In the genomic region with DNA sequence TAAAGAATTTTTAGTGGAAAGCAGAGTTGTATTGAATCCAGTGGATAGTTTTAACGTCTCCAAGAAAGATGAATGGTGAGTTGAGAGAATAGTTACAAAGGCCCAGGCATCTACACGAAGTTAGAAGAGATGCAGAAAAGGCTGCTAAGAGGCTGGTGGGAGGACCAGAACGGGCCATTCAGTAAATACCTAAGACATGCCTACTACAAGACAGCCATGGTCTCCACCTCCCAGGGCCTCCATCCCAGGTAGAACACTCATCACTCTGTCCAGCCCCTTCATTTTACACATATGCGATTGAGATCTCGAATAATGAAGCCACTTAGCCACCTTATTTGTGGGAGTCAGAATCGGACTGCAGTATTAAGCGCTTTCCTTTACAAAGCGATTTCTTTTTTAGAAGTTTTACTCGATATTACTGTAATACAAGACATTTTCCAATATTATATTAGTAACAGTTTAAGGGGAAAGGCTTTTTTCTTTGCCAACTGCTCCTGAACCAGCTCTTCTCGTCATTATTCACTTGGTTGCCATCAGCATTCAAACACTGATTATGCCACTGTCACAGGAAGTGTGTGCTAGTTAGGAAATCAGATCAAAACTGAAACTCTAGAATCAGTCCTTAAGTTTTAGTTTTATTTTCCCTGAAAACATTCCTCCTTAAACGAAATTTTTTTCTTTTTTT, we compare ENCODE assay signal across 8 cellular contexts. TPM values are rescaled to one million over a fixed set of nuclear protein-coding genes. Genes with fewer than 3 reads are reported as not detected.
DNase-seq lines count a peak whose midpoint lies in the region; ATAC-seq, FAIRE-seq and TF ChIP-seq lines count a peak whose summit lies in the region.

No MANE protein-coding gene starts in this region.

- no peak overlapping the region for H4K8ac ChIP-seq in mesenchymal stem cell (ENCODE audit: low read length)

- CTCF ChIA-PET in A549 (lab: Yijun Ruan, JAX) = interaction anchor here (1.2 to 1.3 kb wide), 2 partner anchors 37 to 48 kb away, joined by 3 to 4 read pairs; no protein-coding TSS in a partner anchor

- H3K4me3 ChIP-seq in A549 = peak overlapping the region; percentile 84
- peak overlapping the region; percentile 91 for H3K4me3 ChIP-seq in astrocyte of the cerebellum (ENCODE audit: low read depth, low read length)
- H3K4me3 ChIP-seq in mesenchymal stem cell (ENCODE audit: insufficient read depth in 1 of 2, low read depth in 1 of 2, low read length in 2 of 2) = peak overlapping the region in 1 of 2 experiments; percentile 88

- TF ChIP-seq POLR2A in A549 (IDR thresholded peaks at IDR 0.05; ENCODE audit: low read length) = no peak

- WGBS in A549 (ENCODE audit: missing lambda C conversion rate) = 83% methylated on average over 11 of the region's 11 CpGs
- 89% methylated on average over 9 of the region's 11 CpGs for WGBS in mesenchymal stem cell

- DNase-seq in A549 (ENCODE audit: low read depth in 1 of 2, low spot score in 1 of 2) (no peak), astrocyte of the cerebellum (ENCODE audit: low read depth) (no peak), mesenchymal stem cell (peak; percentile 44), H4 (ENCODE audit: low spot score) (no peak), NCI-H2107 (lab: John Stamatoyannopoulos, UW) (no peak), NCI-H510A (lab: John Stamatoyannopoulos, UW) (no peak)

- H3K27me3 Mint-ChIP-seq in IgD-negative memory B cell = no peaks in the 10 kb centered on the region

- no peak for TF ChIP-seq CTCF in A549 (IDR thresholded peaks at IDR 0.05)
- TF ChIP-seq CTCF in astrocyte of the cerebellum (IDR thresholded peaks at IDR 0.05; ENCODE audit: low read depth, low read length, missing control alignments) = no peak

- no peaks in the 10 kb centered on the region for H3K27me3 ChIP-seq in mesenchymal stem cell (ENCODE audit: control insufficient read depth in 1 of 2, insufficient read depth in 1 of 2, low read length in 2 of 2)

- H3K9me3 Mint-ChIP-seq in IgD-negative memory B cell = no peaks in the 10 kb centered on the region

- H2BK5ac ChIP-seq in mesenchymal stem cell (ENCODE audit: low read depth, low read length, poor library complexity, severe bottlenecking) = no peak overlapping the region

- no peak for FAIRE-seq in A549 (lab: Jason Lieb, UNC)

- no peak overlapping the region for H4K91ac ChIP-seq in mesenchymal stem cell (ENCODE audit: low read length)

- POLR2A ChIA-PET in A549 (lab: Yijun Ruan, JAX) = no interaction called here

- no peak overlapping the region for H2AK5ac ChIP-seq in mesenchymal stem cell (ENCODE audit: low read length, severe bottlenecking)

- H2AFZ ChIP-seq in mesenchymal stem cell (ENCODE audit: low read depth, low read length) = no peak overlapping the region

- H3K4me2 ChIP-seq in A549 (peak overlapping the region; percentile 79), mesenchymal stem cell (ENCODE audit: low read length, poor library complexity, severe bottlenecking) (peak overlapping the region; percentile 3)

- no peak overlapping the region for H2BK120ac ChIP-seq in mesenchymal stem cell (ENCODE audit: low read depth, low read length)

- H2BK15ac ChIP-seq in mesenchymal stem cell (ENCODE audit: low read depth, poor library complexity, severe bottlenecking) = no peak overlapping the region

- no peaks in the 10 kb centered on the region for H3K9me3 ChIP-seq in A549
- no peaks in the 10 kb centered on the region for H3K9me3 ChIP-seq in mesenchymal stem cell (ENCODE audit: control insufficient read depth, low read length)

- in situ Hi-C loops in astrocyte of the cerebellum (cut with HindIII; ENCODE audit: low sequenced_read_pairs) = no loop called here

- no peak overlapping the region for H3K18ac ChIP-seq in mesenchymal stem cell (ENCODE audit: low read depth in 1 of 2, low read length in 2 of 2)

- H2BK12ac ChIP-seq in mesenchymal stem cell (ENCODE audit: low read length in 2 of 2) = no peak overlapping the region

- peaks cover 34 to 48% (median 37%) of the 10 kb centered on the region in 3 donors for H3K4me1 Mint-ChIP-seq in IgD-negative memory B cell

- H3K4me1 ChIP-seq in A549 (peaks cover 19% of the 10 kb centered on the region), mesenchymal stem cell (ENCODE audit: control insufficient read depth, insufficient read depth, low read depth, low read length) (peaks cover 9% of the 10 kb centered on the region)

- TF ChIP-seq RAD21 in A549 (conservative IDR thresholded peaks at IDR 0.05 in 1 of 2, IDR thresholded peaks at IDR 0.05 in 1 of 2) = no peak

- H3K4me3 Mint-ChIP-seq in IgD-negative memory B cell = peak overlapping the region; percentile 94 to 100 (median 97)

- H3K4ac ChIP-seq in mesenchymal stem cell (ENCODE audit: low read depth in 1 of 2, low read length in 2 of 2) = no peak overlapping the region

- no peak overlapping the region for H3K23ac ChIP-seq in mesenchymal stem cell (ENCODE audit: low read length in 2 of 2)

- H3K79me1 ChIP-seq in mesenchymal stem cell (replicated peaks; ENCODE audit: low read length, poor library complexity, severe bottlenecking) = peaks cover 11% of the 10 kb centered on the region

- H3K27ac ChIP-seq in A549 = no peak overlapping the region
- peak overlapping the region; percentile 68 for H3K27ac ChIP-seq in mesenchymal stem cell (ENCODE audit: low read length, poor library complexity, severe bottlenecking)

- no peak for TF ChIP-seq EP300 in A549 (IDR thresholded peaks at IDR 0.05)

- peak overlapping the region; percentile 79 to 93 (median 80) for H3K27ac Mint-ChIP-seq in IgD-negative memory B cell

- no peak overlapping the region for H3K14ac ChIP-seq in mesenchymal stem cell (ENCODE audit: low read length in 2 of 2)

- peak overlapping the region; percentile 99 for H3K9ac ChIP-seq in mesenchymal stem cell (ENCODE audit: low read length)

- H3K36me3 Mint-ChIP-seq in IgD-negative memory B cell = no peaks in the 10 kb centered on the region

- no peak for ATAC-seq in A549
- no peak for ATAC-seq in esophagus mucosa

- peaks cover 7 to 23% of the 10 kb centered on the region in 2 experiments for H3K36me3 ChIP-seq in mesenchymal stem cell (ENCODE audit: control insufficient read depth in 1 of 2, insufficient read depth in 2 of 2, low read depth in 1 of 2, low read length in 2 of 2)

TF ChIP-seq in A549, 52 proteins besides CTCF, POLR2A, EP300 and RAD21 (continues in another document):
- TF ChIP-seq FOSB (CRISPR knock-in tag; IDR thresholded peaks at IDR 0.05) (no peak), TFCP2L1 (CRISPR knock-in tag; IDR thresholded peaks at IDR 0.05) (no peak), RFX5 (IDR thresholded peaks at IDR 0.05) (no peak), CBX8 (IDR thresholded peaks at IDR 0.05) (no peak), FOXS1 (CRISPR knock-in tag; IDR thresholded peaks at IDR 0.05) (no peak), RCOR1 (IDR thresholded peaks at IDR 0.05; ENCODE audit: low read depth, low read length) (no peak), FOSL2 (IDR thresholded peaks at IDR 0.05) (no peak), FOSL2 (CRISPR knock-in tag; IDR thresholded peaks at IDR 0.05) (no peak), NFE2L2 (conservative IDR thresholded peaks at IDR 0.05; ENCODE audit: low read length) (no peak), KDM5A (IDR thresholded peaks at IDR 0.05) (no peak), CBX2 (IDR thresholded peaks at IDR 0.05; ENCODE audit: borderline replicate concordance, low read depth) (no peak), PHF8 (IDR thresholded peaks at IDR 0.05; ENCODE audit: borderline replicate concordance, low read depth) (no peak)
- TF ChIP-seq, protein P1, sequence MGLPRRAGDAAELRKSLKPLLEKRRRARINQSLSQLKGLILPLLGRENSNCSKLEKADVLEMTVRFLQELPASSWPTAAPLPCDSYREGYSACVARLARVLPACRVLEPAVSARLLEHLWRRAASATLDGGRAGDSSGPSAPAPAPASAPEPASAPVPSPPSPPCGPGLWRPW (IDR thresholded peaks at IDR 0.05) = no peak
- TF ChIP-seq, protein P2, sequence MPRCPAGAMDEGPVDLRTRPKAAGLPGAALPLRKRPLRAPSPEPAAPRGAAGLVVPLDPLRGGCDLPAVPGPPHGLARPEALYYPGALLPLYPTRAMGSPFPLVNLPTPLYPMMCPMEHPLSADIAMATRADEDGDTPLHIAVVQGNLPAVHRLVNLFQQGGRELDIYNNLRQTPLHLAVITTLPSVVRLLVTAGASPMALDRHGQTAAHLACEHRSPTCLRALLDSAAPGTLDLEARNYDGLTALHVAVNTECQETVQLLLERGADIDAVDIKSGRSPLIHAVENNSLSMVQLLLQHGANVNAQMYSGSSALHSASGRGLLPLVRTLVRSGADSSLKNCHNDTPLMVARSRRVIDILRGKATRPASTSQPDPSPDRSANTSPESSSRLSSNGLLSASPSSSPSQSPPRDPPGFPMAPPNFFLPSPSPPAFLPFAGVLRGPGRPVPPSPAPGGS (IDR thresholded peaks at IDR 0.05) = no peak

RNA-seq across cellular contexts. Expression of a gene that starts 1.6 kb away (rescaled TPM):
- polyA plus RNA-seq in A549 (2011; rRNA removed) (174 and 232 TPM in 2 replicates), A549 (2017; fragmentation: RNase III; extraction: RNeasy Plus Mini Kit Qiagen cat#74134 plus additional on column Dnase treatment) (130 to 136 TPM (median 133 TPM) in 3 replicates), IgD-negative memory B cell (48.6 TPM)
- polyA plus RNA-seq in A549 (2012; cell fraction: cytosol; rRNA removed) = 101 and 110 TPM in 2 replicates
- polyA plus RNA-seq in A549 (2012; cell fraction: nucleus; rRNA removed) = 33.4 and 56.6 TPM in 2 replicates
- polyA minus RNA-seq in A549 (2011; rRNA and poly(A)+ RNA removed) = 51.4 and 52.3 TPM in 2 replicates
- 187 TPM for polyA plus RNA-seq in mesenchymal stem cell (2013, experiment 1 of 2)
- polyA plus RNA-seq in mesenchymal stem cell (2013, experiment 2 of 2) = 199 TPM
- 40.1 and 58.7 TPM in 2 replicates for total RNA-seq in H4 (2014; rRNA removed; shearing (Covaris generic))
- total RNA-seq in esophagus mucosa = 143 TPM

RNA-seq across cellular contexts. Expression of a gene that starts 6.9 kb away (rescaled TPM):
- polyA plus RNA-seq in A549 (2011; rRNA removed) (0.63 and 1.1 TPM in 2 replicates), A549 (2017; fragmentation: RNase III; extraction: RNeasy Plus Mini Kit Qiagen cat#74134 plus additional on column Dnase treatment) (0.89 to 1.0 TPM (median 0.92 TPM) in 3 replicates), IgD-negative memory B cell (1.8 TPM)
- 0.49 TPM in 2 replicates for polyA plus RNA-seq in A549 (2012; cell fraction: cytosol; rRNA removed)
- polyA plus RNA-seq in A549 (2012; cell fraction: nucleus; rRNA removed) = 0.31 and 0.50 TPM in 2 replicates
- polyA minus RNA-seq in A549 (2011; rRNA and poly(A)+ RNA removed) = 0.66 and 0.68 TPM in 2 replicates
- polyA plus RNA-seq in mesenchymal stem cell (2013, experiment 1 of 2) = 2.1 TPM
- 2.3 TPM for polyA plus RNA-seq in mesenchymal stem cell (2013, experiment 2 of 2)
- total RNA-seq in H4 (2014; rRNA removed; shearing (Covaris generic)) = 1.0 TPM in 1 of 2 replicates, not detected in the other
- 1.7 TPM for total RNA-seq in esophagus mucosa
